20 cellular contexts compared by ENCODE assay signal in genomic region chr20:53083411-53083810, GRCh38.
"Had no signal": no experiment of that assay in that cellular context is flagged by ENCODE, and none has a peak within 500 bp of the region (broad histone marks: within the 10 kb centered on the region; RNA-seq: fewer than 3 reads in every experiment).

No MANE protein-coding gene starts in this region.

- H3K9me3 ChIP-seq: SJSA1 had no signal

- H3K27me3 ChIP-seq: SJSA1 had no signal

- H3K36me3 ChIP-seq: SJSA1 had no signal

- H3K27ac ChIP-seq: SJSA1, SK-N-MC had no signal

- H3K4me3 ChIP-seq: SJSA1, SK-N-MC had no signal

- DNase-seq: IMR-90, Karpas-422, KG1, MM.1S, NCI-H1092 treated with DMSO at 0.1 percent for 48 hours, NCI-H1436, NCI-H1694 treated with DMSO at 0.1 percent for 48 hours, NCI-H1930, NCI-H2081, NCI-H2171, NCI-H2227 treated with DMSO at 0.1 percent for 48 hours, NCI-H524, NCI-H526 treated with DMSO at 0.1 percent for 48 hours, NCI-H774, Right ventricle myocardium superior, RPMI8226, SIG-M5, T-helper 1 cell had no signal
